16 cellular contexts compared by ENCODE assay signal in the genomic region with DNA sequence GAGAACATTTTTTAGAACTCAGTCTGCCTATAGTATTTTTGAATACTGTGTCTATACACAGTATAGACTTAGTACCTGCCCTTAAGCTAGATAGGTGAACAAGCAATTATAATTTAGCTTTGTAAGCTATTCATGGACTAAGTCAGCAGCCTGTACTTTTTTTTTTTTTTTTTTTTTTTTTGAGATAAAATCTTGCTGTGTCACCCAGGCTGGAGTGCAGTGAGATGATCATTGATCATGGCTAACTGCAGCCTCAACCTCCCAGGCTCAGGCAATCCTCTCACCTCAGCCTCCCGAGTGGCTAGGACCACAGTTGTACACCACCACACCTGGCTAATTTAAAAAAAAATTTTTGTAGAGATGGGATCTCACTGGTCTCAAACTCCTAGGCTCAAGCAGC.
"Had no signal": no experiment of that assay in that cellular context is flagged by ENCODE, and none has a peak within 500 bp of the region (broad histone marks: within the 10 kb centered on the region; RNA-seq: fewer than 3 reads in every experiment).

No MANE protein-coding gene starts in this region.

- H3K4me3 ChIP-seq: breast epithelium, suprapubic skin, upper lobe of left lung had no signal

- DNase-seq: activated CD4-positive, alpha-beta T cell treated with anti-CD3 and anti-CD28 coated beads, Interleukin-2, amount 10 ng/mL, durations not matched to agents 7 days and 5 days; activated CD8-positive, alpha-beta T cell treated with anti-CD3 and anti-CD28 coated beads, Interleukin-2, amount 10 ng/mL, durations not matched to agents 7 days and 5 days; activated naive CD4-positive, alpha-beta T cell treated with anti-CD3 and anti-CD28 coated beads, Interleukin-2, amount 50 U/mL, for 16 hours; activated T-cell treated with anti-CD3 and anti-CD28 coated beads, Interleukin-2, amount 50 U/mL, for 4 hours; effector memory CD4-positive, alpha-beta T cell; foreskin fibroblast; hippocampal formation; mammary epithelial cell; occipital lobe; retina; T1000; upper lobe of left lung had no signal

- H3K36me3 ChIP-seq: breast epithelium, suprapubic skin, upper lobe of left lung had no signal

- ATAC-seq: activated CD4-positive, CD25-positive, alpha-beta regulatory T cell treated with anti-CD3 and anti-CD28 coated beads, Interleukin-2, amount 50 U/mL, for 24 hours; activated CD8-positive, alpha-beta T cell treated with anti-CD3 and anti-CD28 coated beads, Interleukin-2, amount 10 ng/mL, durations not matched to agents 7 days and 5 days; activated T-cell treated with anti-CD3 and anti-CD28 coated beads, Interleukin-2, amount 50 U/mL, for 4 hours had no signal

- H3K4me3 Mint-ChIP-seq: activated CD4-positive, alpha-beta T cell treated with anti-CD3 and anti-CD28 coated beads, Interleukin-2, amount 10 ng/mL, durations not matched to agents 7 days and 5 days; activated CD8-positive, alpha-beta T cell treated with anti-CD3 and anti-CD28 coated beads, Interleukin-2, amount 10 ng/mL, durations not matched to agents 7 days and 5 days; activated T-cell treated with anti-CD3 and anti-CD28 coated beads, Interleukin-2, amount 50 U/mL, for 4 hours; stimulated activated naive CD8-positive, alpha-beta T cell treated with anti-CD3 and anti-CD28 coated beads, Interleukin-15, Interleukin-2, amounts not matched to agents 100 ng/mL and 50 ng/mL, for 24 hours had no signal

- H3K27me3 ChIP-seq: breast epithelium, suprapubic skin, upper lobe of left lung had no signal

- H3K27ac Mint-ChIP-seq: activated CD4-positive, alpha-beta T cell treated with anti-CD3 and anti-CD28 coated beads, Interleukin-2, amount 10 ng/mL, durations not matched to agents 7 days and 5 days; activated CD8-positive, alpha-beta T cell treated with anti-CD3 and anti-CD28 coated beads, Interleukin-2, amount 10 ng/mL, durations not matched to agents 7 days and 5 days; stimulated activated naive CD8-positive, alpha-beta T cell treated with anti-CD3 and anti-CD28 coated beads, Interleukin-15, Interleukin-2, amounts not matched to agents 100 ng/mL and 50 ng/mL, for 24 hours had no signal

- H3K9me3 Mint-ChIP-seq: activated CD4-positive, alpha-beta T cell treated with anti-CD3 and anti-CD28 coated beads, Interleukin-2, amount 10 ng/mL, durations not matched to agents 7 days and 5 days; stimulated activated naive CD8-positive, alpha-beta T cell treated with anti-CD3 and anti-CD28 coated beads, Interleukin-15, Interleukin-2, amounts not matched to agents 100 ng/mL and 50 ng/mL, for 24 hours had no signal

- H3K27ac ChIP-seq: breast epithelium, suprapubic skin had no signal

- H3K9me3 ChIP-seq: breast epithelium, suprapubic skin, upper lobe of left lung had no signal

- H3K4me1 ChIP-seq: breast epithelium had no signal

- H3K27me3 Mint-ChIP-seq: activated CD4-positive, alpha-beta T cell treated with anti-CD3 and anti-CD28 coated beads, Interleukin-2, amount 10 ng/mL, durations not matched to agents 7 days and 5 days had no signal
